In genomic region chr15:99123706-99124451, GRCh38 we compare ENCODE assay signal across 8 cellular contexts. TPM values are rescaled to one million over a fixed set of nuclear protein-coding genes. Genes with fewer than 3 reads are reported as not detected.
DNase-seq lines count a peak whose midpoint lies in the region; ATAC-seq, FAIRE-seq and TF ChIP-seq lines count a peak whose summit lies in the region.

No MANE protein-coding gene starts in this region.

- H3K27ac ChIP-seq in K562 (ENCODE audit: extremely low read depth, low read depth, low read length): no peak overlapping the region

- no peaks in the 10 kb centered on the region for H3K79me2 ChIP-seq in K562 (ENCODE audit: control insufficient read depth, insufficient read depth, low read length)

- H3K4me2 ChIP-seq in K562 (ENCODE audit: insufficient read depth, low read length): no peak overlapping the region

- no peak for TF ChIP-seq RAD21 in K562 (CRISPR knock-in tag; conservative IDR thresholded peaks at IDR 0.05 in 1 of 2, IDR thresholded peaks at IDR 0.05 in 1 of 2)

- no peaks in the 10 kb centered on the region for H3K9me1 ChIP-seq in K562 (ENCODE audit: control insufficient read depth, insufficient read depth, low read length)

- no peak overlapping the region for H3K4me3 ChIP-seq in K562

- peaks cover 5 to 25% of the 10 kb centered on the region in 2 experiments; a peak in 3 of 5 replicates for H3K4me1 ChIP-seq in K562 (replicated peaks in 1 of 2; ENCODE audit: control insufficient read depth in 2 of 2, insufficient read depth in 2 of 2, low read length in 2 of 2)

- no peak for TF ChIP-seq CTCF in K562 (IDR thresholded peaks at IDR 0.05 in 2 of 3, conservative IDR thresholded peaks at IDR 0.05 in 1 of 3; ENCODE audit: insufficient read depth in 2 of 3, low read depth in 1 of 3, low read length in 3 of 3)

- FAIRE-seq in K562 (lab: Jason Lieb, UNC): no peak

- peak; percentile 67 for ATAC-seq in K562
- peak; percentile 96 for ATAC-seq in sciatic nerve
- ATAC-seq in GM18517 (IDR thresholded peaks at IDR 0.05; ENCODE audit: unreplicated experiment): no peak
- no peak for ATAC-seq in GM21381 (IDR thresholded peaks at IDR 0.05; ENCODE audit: unreplicated experiment)

- peak; percentile 54 for DNase-seq in GDM1 (lab: John Stamatoyannopoulos, UW)
- DNase-seq in NCI-H2171 (lab: John Stamatoyannopoulos, UW): peak; percentile 37
- DNase-seq in K562 (ENCODE audit: extremely low read depth in 1 of 4, low spot score in 3 of 4): peak in 3 of 4 experiments; percentile 14 to 50 (median 29)
- DNase-seq in hippocampal formation (lab: John Stamatoyannopoulos, UW): peak; percentile 79 to 81
- DNase-seq in sciatic nerve (ENCODE audit: low spot score): peak; percentile 90
- DNase-seq in stimulated activated naive CD4-positive, alpha-beta T cell treated with Interleukin-2 at 50 U/mL for 16 hours (lab: John Stamatoyannopoulos, UW): no peak

- CTCF ChIA-PET in K562 (lab: Yijun Ruan, JAX; ENCODE audit: low intra/inter-chr PET ratio): no interaction called here

- no peaks in the 10 kb centered on the region for H3K36me3 ChIP-seq in K562 (ENCODE audit: control insufficient read depth, insufficient read depth, low read length)

- no peaks in the 10 kb centered on the region for H4K20me1 ChIP-seq in K562 (replicated peaks; ENCODE audit: control insufficient read depth, insufficient read depth, low read length)

- TF ChIP-seq EP300 in K562 (IDR thresholded peaks at IDR 0.05; ENCODE audit: low read length): no peak

- intact Hi-C loops in K562 (cut with micrococcal nuclease): no loop called here
- intact Hi-C loops in sciatic nerve (cut with DNase I): no loop called here

- WGBS in K562 (ENCODE audit: insufficient coverage, low coverage, missing lambda C conversion rate): 7% methylated on average over 17 of the region's 21 CpGs

- in situ Hi-C loops in K562 (cut with MboI): no loop called here

- TF ChIP-seq POLR2A in K562 (conservative IDR thresholded peaks at IDR 0.05): no peak

- no TSS peak for BruUV-seq in K562 (replicated peaks; lab: Mats Ljungman, UMichigan)

- POLR2A ChIA-PET in K562 (lab: Yijun Ruan, JAX): interaction anchor here (0.7 to 2.0 kb wide), 3 partner anchors 10 to 18 kb away, joined by 3 to 4 read pairs (median 3); no protein-coding TSS in a partner anchor

- 0 out of 2 replicates have a peak overlapping the region, but pooled peaks have one; percentile 25 for H2AFZ ChIP-seq in K562 (ENCODE audit: low read depth, low read length)

- no peaks in the 10 kb centered on the region for H3K9me3 ChIP-seq in K562 (replicated peaks; ENCODE audit: control insufficient read depth, insufficient read depth, low read depth, low read length)

- peaks cover 0 to 41% of the 10 kb centered on the region in 2 experiments; a peak in 3 of 5 replicates for H3K27me3 ChIP-seq in K562 (ENCODE audit: control insufficient read depth in 2 of 2, insufficient read depth in 2 of 2, low read length in 2 of 2)

- H3K9ac ChIP-seq in K562 (ENCODE audit: insufficient read depth in 1 of 2, low read depth in 2 of 2, low read length in 2 of 2): no peak overlapping the region; a peak in 1 of 4 replicates

TF ChIP-seq in K562, 482 proteins besides CTCF, POLR2A, EP300 and RAD21 (continues in another document):
- TF ChIP-seq FOSL1 (tag; conservative IDR thresholded peaks at IDR 0.05): peak; percentile 37; the same call in 1 of the 2 replicates
- peak; percentile 84 for TF ChIP-seq NFIC (IDR thresholded peaks at IDR 0.05)
- no peak for TF ChIP-seq U2AF2 (optimal IDR thresholded peaks at IDR 0.05; ENCODE audit: low read depth, low read length)
- no peak for TF ChIP-seq HDAC2 (IDR thresholded peaks at IDR 0.05)
- no peak for TF ChIP-seq IRF2 (CRISPR knock-in tag; IDR thresholded peaks at IDR 0.05)
- TF ChIP-seq CREB3L1 (IDR thresholded peaks at IDR 0.05; ENCODE audit: borderline replicate concordance, low read depth): no peak
- no peak for TF ChIP-seq ZBTB17 (CRISPR knock-in tag; IDR thresholded peaks at IDR 0.05)
- TF ChIP-seq RBM15 (IDR thresholded peaks at IDR 0.05; ENCODE audit: insufficient read depth, low read length): no peak
- TF ChIP-seq ESRRB (CRISPR knock-in tag; IDR thresholded peaks at IDR 0.05; ENCODE audit: borderline replicate concordance): no peak
- TF ChIP-seq, protein P1, sequence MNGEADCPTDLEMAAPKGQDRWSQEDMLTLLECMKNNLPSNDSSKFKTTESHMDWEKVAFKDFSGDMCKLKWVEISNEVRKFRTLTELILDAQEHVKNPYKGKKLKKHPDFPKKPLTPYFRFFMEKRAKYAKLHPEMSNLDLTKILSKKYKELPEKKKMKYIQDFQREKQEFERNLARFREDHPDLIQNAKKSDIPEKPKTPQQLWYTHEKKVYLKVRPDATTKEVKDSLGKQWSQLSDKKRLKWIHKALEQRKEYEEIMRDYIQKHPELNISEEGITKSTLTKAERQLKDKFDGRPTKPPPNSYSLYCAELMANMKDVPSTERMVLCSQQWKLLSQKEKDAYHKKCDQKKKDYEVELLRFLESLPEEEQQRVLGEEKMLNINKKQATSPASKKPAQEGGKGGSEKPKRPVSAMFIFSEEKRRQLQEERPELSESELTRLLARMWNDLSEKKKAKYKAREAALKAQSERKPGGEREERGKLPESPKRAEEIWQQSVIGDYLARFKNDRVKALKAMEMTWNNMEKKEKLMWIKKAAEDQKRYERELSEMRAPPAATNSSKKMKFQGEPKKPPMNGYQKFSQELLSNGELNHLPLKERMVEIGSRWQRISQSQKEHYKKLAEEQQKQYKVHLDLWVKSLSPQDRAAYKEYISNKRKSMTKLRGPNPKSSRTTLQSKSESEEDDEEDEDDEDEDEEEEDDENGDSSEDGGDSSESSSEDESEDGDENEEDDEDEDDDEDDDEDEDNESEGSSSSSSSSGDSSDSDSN (IDR thresholded peaks at IDR 0.05; ENCODE audit: borderline replicate concordance in 1 of 2, low read depth in 2 of 2, low read length in 2 of 2): no peak
- no peak for TF ChIP-seq SOX6 (IDR thresholded peaks at IDR 0.05)
- TF ChIP-seq ZKSCAN8 (CRISPR knock-in tag; IDR thresholded peaks at IDR 0.05): no peak
- no peak for TF ChIP-seq HNRNPH1 (optimal IDR thresholded peaks at IDR 0.05; ENCODE audit: low read depth, low read length)
- TF ChIP-seq, protein P2, sequence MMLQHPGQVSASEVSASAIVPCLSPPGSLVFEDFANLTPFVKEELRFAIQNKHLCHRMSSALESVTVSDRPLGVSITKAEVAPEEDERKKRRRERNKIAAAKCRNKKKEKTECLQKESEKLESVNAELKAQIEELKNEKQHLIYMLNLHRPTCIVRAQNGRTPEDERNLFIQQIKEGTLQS (IDR thresholded peaks at IDR 0.05): no peak
- TF ChIP-seq, protein P2 (CRISPR knock-in tag; conservative IDR thresholded peaks at IDR 0.05): no peak
- TF ChIP-seq TEAD1 (CRISPR knock-in tag; IDR thresholded peaks at IDR 0.05): no peak
- TF ChIP-seq RHOXF2B (CRISPR knock-in tag; conservative IDR thresholded peaks at IDR 0.05): no peak
- no peak for TF ChIP-seq MCM2 (IDR thresholded peaks at IDR 0.05; ENCODE audit: low read depth)
- no peak for TF ChIP-seq SIX5 (IDR thresholded peaks at IDR 0.05; ENCODE audit: borderline replicate concordance in 1 of 2, insufficient read depth in 1 of 2, low read depth in 1 of 2, low read length in 2 of 2)
- TF ChIP-seq ZNF165 (CRISPR knock-in tag; IDR thresholded peaks at IDR 0.05; ENCODE audit: borderline replicate concordance): no peak
- no peak for TF ChIP-seq HNRNPL (IDR thresholded peaks at IDR 0.05; ENCODE audit: low read depth, low read length)
- no peak for TF ChIP-seq SNIP1 (IDR thresholded peaks at IDR 0.05; ENCODE audit: low read depth)
- no peak for TF ChIP-seq TAL1 (IDR thresholded peaks at IDR 0.05)
- TF ChIP-seq ARID1B (IDR thresholded peaks at IDR 0.05): peak; percentile 29; the same call in 1 of the 2 replicates

RNA-seq across cellular contexts. Expression of gene SYNM, which starts 19.0 kb away (rescaled TPM):
- total RNA-seq in K562 (2011; cell fraction: chromatin; rRNA removed; ENCODE audit: low replicate concordance): 0.11 and 0.16 TPM in 2 replicates
- total RNA-seq in K562 (2011; cell fraction: nucleolus; rRNA removed): 0.13 and 0.17 TPM in 2 replicates
- 0.22 and 0.23 TPM in 2 replicates for total RNA-seq in K562 (2011; cell fraction: nucleoplasm; rRNA removed)
- 0.09 and 0.12 TPM in 2 replicates for total RNA-seq in K562 (2014; rRNA removed)
- 0.16 and 0.18 TPM in 2 replicates for total RNA-seq in K562 (2014; rRNA removed; fragmentation: Illumina TruSeq; extraction: Trizol)
- 0.30 and 0.33 TPM in 2 replicates for total RNA-seq in K562 (2015; rRNA removed; fragmentation: Illumina TruSeq; extraction: Trizol)
- 0.18 TPM in 2 replicates for total RNA-seq in K562 (2021)
- polyA plus RNA-seq in K562 (2011; rRNA removed): 0.08 TPM in 1 of 2 replicates, not detected in the other
- polyA plus RNA-seq in K562 (2011; cell fraction: cytosol; rRNA removed): 0.01 and 0.06 TPM in 2 replicates
- 0.06 and 0.58 TPM in 2 replicates for polyA plus RNA-seq in K562 (2011; cell fraction: nucleus; rRNA removed)
- polyA plus RNA-seq in K562 (2012): 0.27 and 0.43 TPM in 2 replicates
- 0.13 and 0.21 TPM in 2 replicates for polyA plus RNA-seq in K562 (2014; fragmentation: Illumina TruSeq; extraction: Trizol)
- polyA plus RNA-seq in K562 (2014; fragmentation: Nextera tagmentation; extraction: Ambion mirVana): under 1 TPM; 0.01 TPM
- 0.18 and 0.42 TPM in 2 replicates for polyA plus RNA-seq in K562 (2014; rRNA removed)
- polyA minus RNA-seq in K562 (2011; rRNA and poly(A)+ RNA removed): 0.04 TPM in 1 of 2 replicates, not detected in the other
- 0.10 and 0.36 TPM in 2 replicates for polyA minus RNA-seq in K562 (2011; cell fraction: cytosol; rRNA and poly(A)+ RNA removed)
- 0.13 TPM in 1 of 2 replicates, not detected in the other for polyA minus RNA-seq in K562 (2011; cell fraction: nucleus; rRNA and poly(A)+ RNA removed)
- total RNA-seq in sciatic nerve: 33.7 TPM

Comparison
In these comparisons a context has a peak if more than half of its experiments do, and no peak if none do; other contexts are left out.
1. ATAC-seq: peak in K562 (single experiment) and sciatic nerve (single experiment); none in GM18517 (single experiment) and GM21381 (single experiment).
2. RNA of gene SYNM, which starts 19.0 kb away (total RNA-seq): 33.7 TPM in sciatic nerve (single experiment); 0.09 to 0.33 TPM in K562; every median in the first group is over 10 times any median in the second.